ENCODE assay signal across 10 cellular contexts in genomic region chr3:194572131-194572789, GRCh38.
DNase-seq lines count a peak whose midpoint lies in the region; ATAC-seq, FAIRE-seq and TF ChIP-seq lines count a peak whose summit lies in the region.
"Had no signal": no experiment of that assay in that cellular context is flagged by ENCODE, and none has a peak within 500 bp of the region (broad histone marks: within the 10 kb centered on the region; RNA-seq: fewer than 3 reads in every experiment).

No MANE protein-coding gene starts in this region.

- no peaks in the 10 kb centered on the region for H3K4me1 ChIP-seq in CD8-positive, alpha-beta memory T cell (ENCODE audit: insufficient read depth, low read length)
- H3K4me1 ChIP-seq in pancreas: peaks cover 0 to 6% (median 0%) of the 10 kb centered on the region in 3 donors

- CTCF ChIA-PET in CD8-positive, alpha-beta memory T cell (lab: Charles Lee): interaction anchor here (1.0 to 1.8 kb wide), 3 partner anchors 9 to 52 kb away, joined by 3 to 5 read pairs (median 3); no protein-coding TSS in a partner anchor

- no peak overlapping the region for H3K4me3 Mint-ChIP-seq in CD8-positive, alpha-beta memory T cell

- no peak for FAIRE-seq in pancreas (lab: Jason Lieb, UNC)

- H3K4me3 ChIP-seq in CD8-positive, alpha-beta memory T cell (ENCODE audit: low read length): no peak overlapping the region
- H3K4me3 ChIP-seq in fibroblast of the aortic adventitia (ENCODE audit: low read depth, low read length) (no peak overlapping the region), pancreas (no peak overlapping the region)

- no peak for DNase-seq in CD8-positive, alpha-beta memory T cell
- DNase-seq in fibroblast of the aortic adventitia (ENCODE audit: low read depth) (peak; percentile 97), pancreas (peak in 4 of 6 donors; percentile 36 to 52 (median 42)), germinal center (ENCODE audit: low spot score) (no peak), COR-L47 (lab: John Stamatoyannopoulos, UW) (no peak)
- DNase-seq: DND-41 had no signal

- no peaks in the 10 kb centered on the region for H3K36me3 ChIP-seq in CD8-positive, alpha-beta memory T cell (ENCODE audit: insufficient read depth, low read length)
- H3K36me3 ChIP-seq in pancreas: no peaks in the 10 kb centered on the region

- TF ChIP-seq CTCF in fibroblast of the aortic adventitia (IDR thresholded peaks at IDR 0.05; ENCODE audit: insufficient read depth, low read length) (no peak), pancreas (IDR thresholded peaks at IDR 0.05) (no peak)

- no peaks in the 10 kb centered on the region for H3K9me3 Mint-ChIP-seq in CD8-positive, alpha-beta memory T cell

- no peaks in the 10 kb centered on the region for H3K9me3 ChIP-seq in CD8-positive, alpha-beta memory T cell (ENCODE audit: low read length)
- no peaks in the 10 kb centered on the region for H3K9me3 ChIP-seq in pancreas

- H3K27me3 Mint-ChIP-seq in CD8-positive, alpha-beta memory T cell: peaks cover 31 to 43% of the 10 kb centered on the region in 2 donors

- POLR2A ChIA-PET in CD8-positive, alpha-beta memory T cell (lab: Charles Lee): no interaction called here

- WGBS in pancreas, 2 donors: 23% methylated on average over 18 of the region's 18 CpGs

- no peak for ATAC-seq in SK-N-SH treated with all-trans-retinoic acid at 6 μM for 48 hours
- ATAC-seq in pancreas: peak; percentile 56 to 64 (median 61)
- ATAC-seq in HG02798 (IDR thresholded peaks at IDR 0.05; ENCODE audit: poor library complexity, unreplicated experiment): no peak
- ATAC-seq in GM21390 (IDR thresholded peaks at IDR 0.05; ENCODE audit: unreplicated experiment): no peak
- ATAC-seq: HCT116 had no signal

- peak overlapping the region; percentile 22 for H3K27ac ChIP-seq in CD8-positive, alpha-beta memory T cell (ENCODE audit: low read depth, low read length)
- peak overlapping the region in 2 of 4 donors; percentile 57 to 65 for H3K27ac ChIP-seq in pancreas

- intact Hi-C loops in pancreas (cut with DNase I): no loop called here

- H3K4me1 Mint-ChIP-seq in CD8-positive, alpha-beta memory T cell: peaks cover 0 to 1% (median 0%) of the 10 kb centered on the region in 3 donors

- H3K27me3 ChIP-seq in CD8-positive, alpha-beta memory T cell (ENCODE audit: insufficient read depth, low read length, poor library complexity, severe bottlenecking): peaks cover 11% of the 10 kb centered on the region
- no peaks in the 10 kb centered on the region for H3K27me3 ChIP-seq in pancreas

- no peaks in the 10 kb centered on the region for H3K36me3 Mint-ChIP-seq in CD8-positive, alpha-beta memory T cell

- peak overlapping the region in 1 of 8 donors; percentile 16 for H3K27ac Mint-ChIP-seq in CD8-positive, alpha-beta memory T cell

TF ChIP-seq in SK-N-SH treated with all-trans-retinoic acid at 6 μM for 48 hours, 23 proteins besides CTCF, POLR2A, EP300 and RAD21:
- no peak for TF ChIP-seq ZFP30 (CRISPR knock-in tag; IDR thresholded peaks at IDR 0.05)
- TF ChIP-seq TCF4 (CRISPR knock-in tag; IDR thresholded peaks at IDR 0.05; ENCODE audit: borderline replicate concordance): no peak
- no peak for TF ChIP-seq ZC3H10 (CRISPR knock-in tag; IDR thresholded peaks at IDR 0.05)
- TF ChIP-seq ISL1 (CRISPR knock-in tag; IDR thresholded peaks at IDR 0.05): peak; percentile 62
- TF ChIP-seq ARNTL (CRISPR knock-in tag; IDR thresholded peaks at IDR 0.05; ENCODE audit: borderline replicate concordance, low read depth): no peak
- no peak for TF ChIP-seq ZNF70 (CRISPR knock-in tag; IDR thresholded peaks at IDR 0.05)
- TF ChIP-seq, protein P1, sequence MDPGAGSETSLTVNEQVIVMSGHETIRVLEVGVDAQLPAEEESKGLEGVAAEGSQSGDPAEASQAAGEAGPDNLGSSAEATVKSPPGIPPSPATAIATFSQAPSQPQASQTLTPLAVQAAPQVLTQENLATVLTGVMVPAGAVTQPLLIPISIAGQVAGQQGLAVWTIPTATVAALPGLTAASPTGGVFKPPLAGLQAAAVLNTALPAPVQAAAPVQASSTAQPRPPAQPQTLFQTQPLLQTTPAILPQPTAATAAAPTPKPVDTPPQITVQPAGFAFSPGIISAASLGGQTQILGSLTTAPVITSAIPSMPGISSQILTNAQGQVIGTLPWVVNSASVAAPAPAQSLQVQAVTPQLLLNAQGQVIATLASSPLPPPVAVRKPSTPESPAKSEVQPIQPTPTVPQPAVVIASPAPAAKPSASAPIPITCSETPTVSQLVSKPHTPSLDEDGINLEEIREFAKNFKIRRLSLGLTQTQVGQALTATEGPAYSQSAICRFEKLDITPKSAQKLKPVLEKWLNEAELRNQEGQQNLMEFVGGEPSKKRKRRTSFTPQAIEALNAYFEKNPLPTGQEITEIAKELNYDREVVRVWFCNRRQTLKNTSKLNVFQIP (CRISPR knock-in tag; IDR thresholded peaks at IDR 0.05; ENCODE audit: borderline replicate concordance, low read depth): no peak
- no peak for TF ChIP-seq OSR1 (CRISPR knock-in tag; IDR thresholded peaks at IDR 0.05)
- TF ChIP-seq, protein P2, sequence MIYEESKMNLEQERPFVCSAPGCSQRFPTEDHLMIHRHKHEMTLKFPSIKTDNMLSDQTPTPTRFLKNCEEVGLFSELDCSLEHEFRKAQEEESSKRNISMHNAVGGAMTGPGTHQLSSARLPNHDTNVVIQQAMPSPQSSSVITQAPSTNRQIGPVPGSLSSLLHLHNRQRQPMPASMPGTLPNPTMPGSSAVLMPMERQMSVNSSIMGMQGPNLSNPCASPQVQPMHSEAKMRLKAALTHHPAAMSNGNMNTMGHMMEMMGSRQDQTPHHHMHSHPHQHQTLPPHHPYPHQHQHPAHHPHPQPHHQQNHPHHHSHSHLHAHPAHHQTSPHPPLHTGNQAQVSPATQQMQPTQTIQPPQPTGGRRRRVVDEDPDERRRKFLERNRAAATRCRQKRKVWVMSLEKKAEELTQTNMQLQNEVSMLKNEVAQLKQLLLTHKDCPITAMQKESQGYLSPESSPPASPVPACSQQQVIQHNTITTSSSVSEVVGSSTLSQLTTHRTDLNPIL (CRISPR knock-in tag; IDR thresholded peaks at IDR 0.05; ENCODE audit: low read depth): peak; percentile 75; the same call in 1 of the 2 replicates
- peak; percentile 70; the same call in 1 of the 2 replicates for TF ChIP-seq ZFP3 (CRISPR knock-in tag; IDR thresholded peaks at IDR 0.05)
- no peak for TF ChIP-seq PPARA (CRISPR knock-in tag; IDR thresholded peaks at IDR 0.05; ENCODE audit: borderline replicate concordance)

Comparison
In these comparisons a context has a peak if more than half of its experiments do, and no peak if none do; other contexts are left out.
1. DNase-seq: peak in fibroblast of the aortic adventitia (single experiment) and pancreas (4 of 6); none in CD8-positive, alpha-beta memory T cell (0 of 5), germinal center (single experiment) and COR-L47 (single experiment).
2. ATAC-seq: peak in pancreas (4 of 4); none in SK-N-SH treated with all-trans-retinoic acid at 6 μM for 48 hours (single experiment), HG02798 (single experiment) and GM21390 (single experiment).